ENCODE assay signal across 1 cellular context in the genomic region with DNA sequence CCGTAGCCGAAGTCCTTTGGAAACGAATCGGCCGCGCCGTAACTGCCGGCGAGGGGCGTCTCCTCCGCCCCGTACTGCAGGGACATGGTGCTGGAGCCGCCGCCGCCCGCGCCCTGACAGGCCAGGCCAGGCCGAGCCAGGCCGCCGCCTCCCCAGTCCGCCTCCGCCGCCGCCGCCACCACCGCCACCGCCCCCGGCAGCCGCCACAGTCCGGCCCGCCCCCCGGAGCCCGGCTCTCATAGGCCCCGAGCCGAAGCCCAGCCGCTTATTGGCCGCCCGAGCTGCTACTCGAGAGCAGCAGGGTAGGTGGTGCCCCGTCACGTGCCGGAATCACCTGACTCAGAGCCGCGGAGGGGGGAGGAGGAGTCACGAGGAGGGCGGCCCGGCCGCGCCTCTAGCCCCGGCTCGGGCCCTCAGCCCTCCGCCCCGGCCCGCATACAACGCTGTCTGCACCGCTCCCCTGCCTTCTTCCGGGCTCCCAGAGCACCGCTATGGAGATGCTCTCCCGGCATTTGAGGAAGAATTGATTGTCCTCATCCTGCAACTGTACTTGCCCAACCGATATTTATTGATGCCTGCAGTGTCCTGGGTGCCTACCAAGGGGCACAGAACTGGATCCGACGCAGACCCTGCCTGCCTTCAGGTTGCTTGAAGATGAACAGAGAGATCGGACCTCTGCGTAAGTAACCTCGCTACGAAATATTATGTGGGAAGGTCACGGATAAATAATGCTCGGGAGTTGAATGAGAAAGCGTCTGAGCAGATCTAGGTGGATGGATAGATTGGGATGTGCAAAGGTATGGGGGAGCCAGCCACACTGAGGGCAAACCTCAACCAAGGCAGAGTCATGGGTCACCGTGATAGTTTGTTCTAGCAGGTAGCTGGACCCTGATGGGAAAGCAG.
TF ChIP-seq lines count a peak whose summit lies in the region.

A gene with protein sequence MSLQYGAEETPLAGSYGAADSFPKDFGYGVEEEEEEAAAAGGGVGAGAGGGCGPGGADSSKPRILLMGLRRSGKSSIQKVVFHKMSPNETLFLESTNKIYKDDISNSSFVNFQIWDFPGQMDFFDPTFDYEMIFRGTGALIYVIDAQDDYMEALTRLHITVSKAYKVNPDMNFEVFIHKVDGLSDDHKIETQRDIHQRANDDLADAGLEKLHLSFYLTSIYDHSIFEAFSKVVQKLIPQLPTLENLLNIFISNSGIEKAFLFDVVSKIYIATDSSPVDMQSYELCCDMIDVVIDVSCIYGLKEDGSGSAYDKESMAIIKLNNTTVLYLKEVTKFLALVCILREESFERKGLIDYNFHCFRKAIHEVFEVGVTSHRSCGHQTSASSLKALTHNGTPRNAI (minus strand): TSS at position 212 of the 903 bp plus-strand sequence. CDS start 126 bp downstream, at position 86.

TF ChIP-seq in HepG2, 621 proteins besides CTCF, POLR2A, EP300 and RAD21 (continued from another document and continues in another):
- TF ChIP-seq, protein P1, sequence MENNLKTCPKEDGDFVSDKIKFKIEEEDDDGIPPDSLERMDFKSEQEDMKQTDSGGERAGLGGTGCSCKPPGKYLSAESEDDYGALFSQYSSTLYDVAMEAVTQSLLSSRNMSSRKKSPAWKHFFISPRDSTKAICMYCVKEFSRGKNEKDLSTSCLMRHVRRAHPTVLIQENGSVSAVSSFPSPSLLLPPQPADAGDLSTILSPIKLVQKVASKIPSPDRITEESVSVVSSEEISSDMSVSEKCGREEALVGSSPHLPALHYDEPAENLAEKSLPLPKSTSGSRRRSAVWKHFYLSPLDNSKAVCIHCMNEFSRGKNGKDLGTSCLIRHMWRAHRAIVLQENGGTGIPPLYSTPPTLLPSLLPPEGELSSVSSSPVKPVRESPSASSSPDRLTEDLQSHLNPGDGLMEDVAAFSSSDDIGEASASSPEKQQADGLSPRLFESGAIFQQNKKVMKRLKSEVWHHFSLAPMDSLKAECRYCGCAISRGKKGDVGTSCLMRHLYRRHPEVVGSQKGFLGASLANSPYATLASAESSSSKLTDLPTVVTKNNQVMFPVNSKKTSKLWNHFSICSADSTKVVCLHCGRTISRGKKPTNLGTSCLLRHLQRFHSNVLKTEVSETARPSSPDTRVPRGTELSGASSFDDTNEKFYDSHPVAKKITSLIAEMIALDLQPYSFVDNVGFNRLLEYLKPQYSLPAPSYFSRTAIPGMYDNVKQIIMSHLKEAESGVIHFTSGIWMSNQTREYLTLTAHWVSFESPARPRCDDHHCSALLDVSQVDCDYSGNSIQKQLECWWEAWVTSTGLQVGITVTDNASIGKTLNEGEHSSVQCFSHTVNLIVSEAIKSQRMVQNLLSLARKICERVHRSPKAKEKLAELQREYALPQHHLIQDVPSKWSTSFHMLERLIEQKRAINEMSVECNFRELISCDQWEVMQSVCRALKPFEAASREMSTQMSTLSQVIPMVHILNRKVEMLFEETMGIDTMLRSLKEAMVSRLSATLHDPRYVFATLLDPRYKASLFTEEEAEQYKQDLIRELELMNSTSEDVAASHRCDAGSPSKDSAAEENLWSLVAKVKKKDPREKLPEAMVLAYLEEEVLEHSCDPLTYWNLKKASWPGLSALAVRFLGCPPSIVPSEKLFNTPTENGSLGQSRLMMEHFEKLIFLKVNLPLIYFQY (CRISPR knock-in tag; IDR thresholded peaks at IDR 0.05; ENCODE audit: borderline replicate concordance) = no peak
- TF ChIP-seq ZNF124 (CRISPR knock-in tag; IDR thresholded peaks at IDR 0.05) (no peak), MTF1 (CRISPR knock-in tag; IDR thresholded peaks at IDR 0.05) (no peak), ZNF317 (CRISPR knock-in tag; IDR thresholded peaks at IDR 0.05) (0 out of 2 replicates have a peak, but pooled peaks have one; percentile 50), ZNF577 (CRISPR knock-in tag; IDR thresholded peaks at IDR 0.05; ENCODE audit: borderline replicate concordance, low read depth) (no peak), ZNF552 (CRISPR knock-in tag; IDR thresholded peaks at IDR 0.05; ENCODE audit: borderline replicate concordance) (0 out of 2 replicates have a peak, but pooled peaks have one; percentile 12), ARNT2 (CRISPR knock-in tag; IDR thresholded peaks at IDR 0.05; ENCODE audit: low read depth) (0 out of 2 replicates have a peak, but pooled peaks have one; percentile 26), ZNF766 (CRISPR knock-in tag; IDR thresholded peaks at IDR 0.05; ENCODE audit: borderline replicate concordance) (0 out of 2 replicates have a peak, but pooled peaks have one; percentile 49), PITX1 (CRISPR knock-in tag; IDR thresholded peaks at IDR 0.05) (no peak), TRIM24 (CRISPR knock-in tag; IDR thresholded peaks at IDR 0.05) (no peak), ZNF839 (CRISPR knock-in tag; IDR thresholded peaks at IDR 0.05; ENCODE audit: borderline replicate concordance) (no peak), ZNF484 (CRISPR knock-in tag; IDR thresholded peaks at IDR 0.05; ENCODE audit: borderline replicate concordance, low read depth) (no peak), HMG20A (CRISPR knock-in tag; IDR thresholded peaks at IDR 0.05; ENCODE audit: borderline replicate concordance) (no peak), IKZF4 (CRISPR knock-in tag; IDR thresholded peaks at IDR 0.05; ENCODE audit: borderline replicate concordance, low read depth, not compliant biosample characterization) (no peak), POLR2AphosphoS5 (IDR thresholded peaks at IDR 0.05; ENCODE audit: low read depth, low read length) (peak; percentile 63), PPARG (CRISPR knock-in tag; conservative IDR thresholded peaks at IDR 0.05) (no peak), HDAC2 (CRISPR knock-in tag; IDR thresholded peaks at IDR 0.05) (0 out of 2 replicates have a peak, but pooled peaks have one; percentile 17), CREB1 (IDR thresholded peaks at IDR 0.05) (peak; percentile 64), CREB1 (CRISPR knock-in tag; IDR thresholded peaks at IDR 0.05) (peak; percentile 49; the same call in 1 of the 2 replicates), ZFP36L1 (CRISPR knock-in tag; IDR thresholded peaks at IDR 0.05) (0 out of 2 replicates have a peak, but pooled peaks have one; percentile 19)
- TF ChIP-seq, protein P2, sequence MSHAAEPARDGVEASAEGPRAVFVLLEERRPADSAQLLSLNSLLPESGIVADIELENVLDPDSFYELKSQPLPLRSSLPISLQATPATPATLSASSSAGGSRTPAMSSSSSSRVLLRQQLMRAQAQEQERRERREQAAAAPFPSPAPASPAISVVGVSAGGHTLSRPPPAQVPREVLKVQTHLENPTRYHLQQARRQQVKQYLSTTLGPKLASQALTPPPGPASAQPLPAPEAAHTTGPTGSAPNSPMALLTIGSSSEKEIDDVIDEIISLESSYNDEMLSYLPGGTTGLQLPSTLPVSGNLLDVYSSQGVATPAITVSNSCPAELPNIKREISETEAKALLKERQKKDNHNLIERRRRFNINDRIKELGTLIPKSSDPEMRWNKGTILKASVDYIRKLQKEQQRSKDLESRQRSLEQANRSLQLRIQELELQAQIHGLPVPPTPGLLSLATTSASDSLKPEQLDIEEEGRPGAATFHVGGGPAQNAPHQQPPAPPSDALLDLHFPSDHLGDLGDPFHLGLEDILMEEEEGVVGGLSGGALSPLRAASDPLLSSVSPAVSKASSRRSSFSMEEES (CRISPR knock-in tag; IDR thresholded peaks at IDR 0.05) = peak; percentile 100
- TF ChIP-seq, protein P3, sequence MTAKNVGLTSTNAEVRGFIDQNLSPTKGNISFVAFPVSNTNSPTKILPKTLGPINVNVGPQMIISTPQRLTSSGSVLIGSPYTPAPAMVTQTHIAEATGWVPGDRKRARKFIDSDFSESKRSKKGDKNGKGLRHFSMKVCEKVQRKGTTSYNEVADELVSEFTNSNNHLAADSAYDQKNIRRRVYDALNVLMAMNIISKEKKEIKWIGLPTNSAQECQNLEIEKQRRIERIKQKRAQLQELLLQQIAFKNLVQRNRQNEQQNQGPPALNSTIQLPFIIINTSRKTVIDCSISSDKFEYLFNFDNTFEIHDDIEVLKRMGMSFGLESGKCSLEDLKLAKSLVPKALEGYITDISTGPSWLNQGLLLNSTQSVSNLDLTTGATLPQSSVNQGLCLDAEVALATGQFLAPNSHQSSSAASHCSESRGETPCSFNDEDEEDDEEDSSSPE (CRISPR knock-in tag; IDR thresholded peaks at IDR 0.05) = peak; percentile 25; the same call in 1 of the 2 replicates
- TF ChIP-seq, protein P4, sequence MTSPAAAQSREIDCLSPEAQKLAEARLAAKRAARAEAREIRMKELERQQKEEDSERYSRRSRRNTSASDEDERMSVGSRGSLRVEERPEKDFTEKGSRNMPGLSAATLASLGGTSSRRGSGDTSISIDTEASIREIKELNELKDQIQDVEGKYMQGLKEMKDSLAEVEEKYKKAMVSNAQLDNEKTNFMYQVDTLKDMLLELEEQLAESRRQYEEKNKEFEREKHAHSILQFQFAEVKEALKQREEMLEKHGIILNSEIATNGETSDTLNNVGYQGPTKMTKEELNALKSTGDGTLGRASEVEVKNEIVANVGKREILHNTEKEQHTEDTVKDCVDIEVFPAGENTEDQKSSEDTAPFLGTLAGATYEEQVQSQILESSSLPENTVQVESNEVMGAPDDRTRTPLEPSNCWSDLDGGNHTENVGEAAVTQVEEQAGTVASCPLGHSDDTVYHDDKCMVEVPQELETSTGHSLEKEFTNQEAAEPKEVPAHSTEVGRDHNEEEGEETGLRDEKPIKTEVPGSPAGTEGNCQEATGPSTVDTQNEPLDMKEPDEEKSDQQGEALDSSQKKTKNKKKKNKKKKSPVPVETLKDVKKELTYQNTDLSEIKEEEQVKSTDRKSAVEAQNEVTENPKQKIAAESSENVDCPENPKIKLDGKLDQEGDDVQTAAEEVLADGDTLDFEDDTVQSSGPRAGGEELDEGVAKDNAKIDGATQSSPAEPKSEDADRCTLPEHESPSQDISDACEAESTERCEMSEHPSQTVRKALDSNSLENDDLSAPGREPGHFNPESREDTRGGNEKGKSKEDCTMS (CRISPR knock-in tag; conservative IDR thresholded peaks at IDR 0.05) = no peak
- TF ChIP-seq, protein P5, sequence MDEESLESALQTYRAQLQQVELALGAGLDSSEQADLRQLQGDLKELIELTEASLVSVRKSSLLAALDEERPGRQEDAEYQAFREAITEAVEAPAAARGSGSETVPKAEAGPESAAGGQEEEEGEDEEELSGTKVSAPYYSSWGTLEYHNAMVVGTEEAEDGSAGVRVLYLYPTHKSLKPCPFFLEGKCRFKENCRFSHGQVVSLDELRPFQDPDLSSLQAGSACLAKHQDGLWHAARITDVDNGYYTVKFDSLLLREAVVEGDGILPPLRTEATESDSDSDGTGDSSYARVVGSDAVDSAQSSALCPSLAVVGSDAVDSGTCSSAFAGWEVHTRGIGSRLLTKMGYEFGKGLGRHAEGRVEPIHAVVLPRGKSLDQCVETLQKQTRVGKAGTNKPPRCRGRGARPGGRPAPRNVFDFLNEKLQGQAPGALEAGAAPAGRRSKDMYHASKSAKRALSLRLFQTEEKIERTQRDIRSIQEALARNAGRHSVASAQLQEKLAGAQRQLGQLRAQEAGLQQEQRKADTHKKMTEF (CRISPR knock-in tag; IDR thresholded peaks at IDR 0.05) = peak; percentile 79
- TF ChIP-seq, protein P6, sequence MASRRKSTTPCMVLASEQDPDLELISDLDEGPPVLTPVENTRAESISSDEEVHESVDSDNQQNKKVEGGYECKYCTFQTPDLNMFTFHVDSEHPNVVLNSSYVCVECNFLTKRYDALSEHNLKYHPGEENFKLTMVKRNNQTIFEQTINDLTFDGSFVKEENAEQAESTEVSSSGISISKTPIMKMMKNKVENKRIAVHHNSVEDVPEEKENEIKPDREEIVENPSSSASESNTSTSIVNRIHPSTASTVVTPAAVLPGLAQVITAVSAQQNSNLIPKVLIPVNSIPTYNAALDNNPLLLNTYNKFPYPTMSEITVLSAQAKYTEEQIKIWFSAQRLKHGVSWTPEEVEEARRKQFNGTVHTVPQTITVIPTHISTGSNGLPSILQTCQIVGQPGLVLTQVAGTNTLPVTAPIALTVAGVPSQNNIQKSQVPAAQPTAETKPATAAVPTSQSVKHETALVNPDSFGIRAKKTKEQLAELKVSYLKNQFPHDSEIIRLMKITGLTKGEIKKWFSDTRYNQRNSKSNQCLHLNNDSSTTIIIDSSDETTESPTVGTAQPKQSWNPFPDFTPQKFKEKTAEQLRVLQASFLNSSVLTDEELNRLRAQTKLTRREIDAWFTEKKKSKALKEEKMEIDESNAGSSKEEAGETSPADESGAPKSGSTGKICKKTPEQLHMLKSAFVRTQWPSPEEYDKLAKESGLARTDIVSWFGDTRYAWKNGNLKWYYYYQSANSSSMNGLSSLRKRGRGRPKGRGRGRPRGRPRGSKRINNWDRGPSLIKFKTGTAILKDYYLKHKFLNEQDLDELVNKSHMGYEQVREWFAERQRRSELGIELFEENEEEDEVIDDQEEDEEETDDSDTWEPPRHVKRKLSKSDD (CRISPR knock-in tag; IDR thresholded peaks at IDR 0.05; ENCODE audit: low read depth) = no peak
- TF ChIP-seq, protein P7, sequence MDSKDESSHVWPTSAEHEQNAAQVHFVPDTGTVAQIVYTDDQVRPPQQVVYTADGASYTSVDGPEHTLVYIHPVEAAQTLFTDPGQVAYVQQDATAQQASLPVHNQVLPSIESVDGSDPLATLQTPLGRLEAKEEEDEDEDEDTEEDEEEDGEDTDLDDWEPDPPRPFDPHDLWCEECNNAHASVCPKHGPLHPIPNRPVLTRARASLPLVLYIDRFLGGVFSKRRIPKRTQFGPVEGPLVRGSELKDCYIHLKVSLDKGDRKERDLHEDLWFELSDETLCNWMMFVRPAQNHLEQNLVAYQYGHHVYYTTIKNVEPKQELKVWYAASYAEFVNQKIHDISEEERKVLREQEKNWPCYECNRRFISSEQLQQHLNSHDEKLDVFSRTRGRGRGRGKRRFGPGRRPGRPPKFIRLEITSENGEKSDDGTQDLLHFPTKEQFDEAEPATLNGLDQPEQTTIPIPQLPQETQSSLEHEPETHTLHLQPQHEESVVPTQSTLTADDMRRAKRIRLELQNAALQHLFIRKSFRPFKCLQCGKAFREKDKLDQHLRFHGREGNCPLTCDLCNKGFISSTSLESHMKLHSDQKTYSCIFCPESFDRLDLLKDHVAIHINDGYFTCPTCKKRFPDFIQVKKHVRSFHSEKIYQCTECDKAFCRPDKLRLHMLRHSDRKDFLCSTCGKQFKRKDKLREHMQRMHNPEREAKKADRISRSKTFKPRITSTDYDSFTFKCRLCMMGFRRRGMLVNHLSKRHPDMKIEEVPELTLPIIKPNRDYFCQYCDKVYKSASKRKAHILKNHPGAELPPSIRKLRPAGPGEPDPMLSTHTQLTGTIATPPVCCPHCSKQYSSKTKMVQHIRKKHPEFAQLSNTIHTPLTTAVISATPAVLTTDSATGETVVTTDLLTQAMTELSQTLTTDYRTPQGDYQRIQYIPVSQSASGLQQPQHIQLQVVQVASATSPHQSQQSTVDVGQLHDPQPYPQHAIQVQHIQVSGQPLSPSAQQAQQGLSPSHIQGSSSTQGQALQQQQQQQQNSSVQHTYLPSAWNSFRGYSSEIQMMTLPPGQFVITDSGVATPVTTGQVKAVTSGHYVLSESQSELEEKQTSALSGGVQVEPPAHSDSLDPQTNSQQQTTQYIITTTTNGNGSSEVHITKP (CRISPR knock-in tag; IDR thresholded peaks at IDR 0.05; ENCODE audit: low read depth) = peak; percentile 29; the same call in 1 of the 2 replicates
- TF ChIP-seq, protein P8, sequence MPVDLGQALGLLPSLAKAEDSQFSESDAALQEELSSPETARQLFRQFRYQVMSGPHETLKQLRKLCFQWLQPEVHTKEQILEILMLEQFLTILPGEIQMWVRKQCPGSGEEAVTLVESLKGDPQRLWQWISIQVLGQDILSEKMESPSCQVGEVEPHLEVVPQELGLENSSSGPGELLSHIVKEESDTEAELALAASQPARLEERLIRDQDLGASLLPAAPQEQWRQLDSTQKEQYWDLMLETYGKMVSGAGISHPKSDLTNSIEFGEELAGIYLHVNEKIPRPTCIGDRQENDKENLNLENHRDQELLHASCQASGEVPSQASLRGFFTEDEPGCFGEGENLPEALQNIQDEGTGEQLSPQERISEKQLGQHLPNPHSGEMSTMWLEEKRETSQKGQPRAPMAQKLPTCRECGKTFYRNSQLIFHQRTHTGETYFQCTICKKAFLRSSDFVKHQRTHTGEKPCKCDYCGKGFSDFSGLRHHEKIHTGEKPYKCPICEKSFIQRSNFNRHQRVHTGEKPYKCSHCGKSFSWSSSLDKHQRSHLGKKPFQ (CRISPR knock-in tag; IDR thresholded peaks at IDR 0.05; ENCODE audit: insufficient replicate concordance) = no peak
